In genomic region chr6:40000964-40001515, GRCh38 we compare ENCODE assay signal across 18 cellular contexts.
DNase-seq lines count a peak whose midpoint lies in the region; ATAC-seq and TF ChIP-seq lines count a peak whose summit lies in the region.
"Had no signal": no experiment of that assay in that cellular context is flagged by ENCODE, and none has a peak within 500 bp of the region (broad histone marks: within the 10 kb centered on the region; RNA-seq: fewer than 3 reads in every experiment).

No MANE protein-coding gene starts in this region.

- ATAC-seq in left lobe of liver (peak; percentile 31), HG02763 (IDR thresholded peaks at IDR 0.05; ENCODE audit: unreplicated experiment) (no peak)
- ATAC-seq: HCT116 had no signal

- TF ChIP-seq CTCF in coronary artery (IDR thresholded peaks at IDR 0.05) = no peak

- DNase-seq in NCI-H82 (lab: John Stamatoyannopoulos, UW) (peak; percentile 11), NCI-H82 treated with DMSO at 0.1 percent for 48 hours (lab: John Stamatoyannopoulos, UW; ENCODE audit: unreplicated experiment) (no peak), NCI-H2029 treated with DMSO at 0.1 percent for 48 hours (lab: John Stamatoyannopoulos, UW) (peak; percentile 64), coronary artery (ENCODE audit: low spot score) (peak; percentile 43), left lobe of liver (ENCODE audit: low spot score) (no peak), NCI-H2196 treated with DMSO at 0.1 percent for 48 hours (lab: John Stamatoyannopoulos, UW; ENCODE audit: unreplicated experiment) (no peak), T1000 (lab: John Stamatoyannopoulos, UW) (no peak)
- DNase-seq: 8988T; CD4-positive, alpha-beta memory T cell; DMS153; DMS79; GDM1; GOT3; H7; HFFc6 had no signal

- H3K4me3 ChIP-seq in coronary artery = no peak overlapping the region
- H3K4me3 ChIP-seq: BLaER1 had no signal

- H3K27ac ChIP-seq in coronary artery = no peak overlapping the region
- H3K27ac ChIP-seq: BLaER1 had no signal

Comparison
In these comparisons a context has a peak if more than half of its experiments do, and no peak if none do; other contexts are left out.
1. DNase-seq: peak in NCI-H82 (single experiment), NCI-H2029 treated with DMSO at 0.1 percent for 48 hours (single experiment) and coronary artery (single experiment); none in NCI-H82 treated with DMSO at 0.1 percent for 48 hours (single experiment), left lobe of liver (single experiment), NCI-H2196 treated with DMSO at 0.1 percent for 48 hours (single experiment) and T1000 (single experiment).